ENCODE assay signal across 30 cellular contexts in the genomic region with DNA sequence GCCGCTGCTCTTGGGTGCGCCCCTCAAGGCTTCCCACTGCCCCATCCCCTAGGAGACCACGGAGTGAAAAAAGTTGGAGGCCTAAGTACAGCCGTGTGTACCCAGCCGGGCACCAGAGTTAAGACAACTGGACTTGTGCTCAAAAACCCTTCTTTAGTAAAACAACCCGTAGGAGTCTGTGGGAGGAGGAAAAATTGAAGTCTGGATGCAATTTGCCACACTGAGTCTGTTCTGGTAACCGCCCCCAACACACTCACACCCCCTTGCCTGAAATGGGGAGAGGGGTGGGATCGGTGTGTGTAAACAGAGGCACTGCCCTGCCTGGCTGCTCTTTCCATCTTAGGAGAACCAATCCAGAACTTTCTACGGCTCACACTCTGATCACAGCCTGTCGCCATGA.
"Had no signal": no experiment of that assay in that cellular context is flagged by ENCODE, and none has a peak within 500 bp of the region (broad histone marks: within the 10 kb centered on the region; RNA-seq: fewer than 3 reads in every experiment).

No MANE protein-coding gene starts in this region.

- H3K9me3 Mint-ChIP-seq: activated B cell treated with CpG ODN at 0.5 μM for 24 hours; activated naive CD4-positive, alpha-beta T cell treated with anti-CD3 and anti-CD28 coated beads for 36 hours; activated naive CD4-positive, alpha-beta T cell treated with anti-CD3 and anti-CD28 coated beads, Interleukin-2, amount 50 U/mL, for 24 hours; activated naive CD8-positive, alpha-beta T cell treated with anti-CD3 and anti-CD28 coated beads for 36 hours; activated naive CD8-positive, alpha-beta T cell treated with anti-CD3 and anti-CD28 coated beads, Interleukin-2, amount 50 U/mL, for 24 hours; activated T-helper 1 cell treated with anti-CD3 and anti-CD28 coated beads, Interleukin-12 subunit alpha, Interleukin-12 subunit beta, Interleukin-2, Interleukin-4 antibody, amounts not matched to agents 30 ng/mL and 10 ng/mL and 1 ng/mL, durations not matched to agents 14 hours and 24 hours and 36 hours; activated T-helper 2 cell treated with anti-CD3 and anti-CD28 coated beads, Interferon-gamma antibody, Interleukin-2, Interleukin-4, amounts not matched to agents 10 μg/mL and 5 μg/mL and 100 μg/mL, durations not matched to agents 14 hours and 24 hours and 36 hours; T-helper 2 cell treated with Interferon-gamma antibody and Interleukin-4, amounts not matched to agents 5 μg/mL and 100 μg/mL, for 36 hours had no signal

- H3K4me1 ChIP-seq: adrenal gland, body of pancreas had no signal

- H3K36me3 Mint-ChIP-seq: activated CD8-positive, alpha-beta memory T cell treated with anti-CD3 and anti-CD28 coated beads, Interleukin-2, amount 10 ng/mL, durations not matched to agents 7 days and 5 days; activated naive CD4-positive, alpha-beta T cell treated with anti-CD3 and anti-CD28 coated beads, Interleukin-2, amount 50 U/mL, for 24 hours; activated naive CD8-positive, alpha-beta T cell treated with anti-CD3 and anti-CD28 coated beads for 36 hours had no signal

- H3K4me3 ChIP-seq: adrenal gland, body of pancreas, colonic mucosa had no signal

- H3K4me3 Mint-ChIP-seq: activated B cell treated with CpG ODN at 0.5 μM for 24 hours; activated CD8-positive, alpha-beta memory T cell treated with anti-CD3 and anti-CD28 coated beads, Interleukin-2, amount 10 ng/mL, durations not matched to agents 7 days and 5 days; activated CD8-positive, alpha-beta T cell treated with anti-CD3 and anti-CD28 coated beads, Interleukin-2, amount 10 ng/mL, durations not matched to agents 7 days and 5 days; activated naive CD4-positive, alpha-beta T cell treated with anti-CD3 and anti-CD28 coated beads for 36 hours; activated naive CD4-positive, alpha-beta T cell treated with anti-CD3 and anti-CD28 coated beads, Interleukin-2, amount 50 U/mL, for 24 hours; activated naive CD8-positive, alpha-beta T cell treated with anti-CD3 and anti-CD28 coated beads for 36 hours; activated naive CD8-positive, alpha-beta T cell treated with anti-CD3 and anti-CD28 coated beads, Interleukin-2, amount 50 U/mL, for 24 hours; activated T-helper 1 cell treated with anti-CD3 and anti-CD28 coated beads, Interleukin-12 subunit alpha, Interleukin-12 subunit beta, Interleukin-2, Interleukin-4 antibody, amounts not matched to agents 30 ng/mL and 10 ng/mL and 1 ng/mL, durations not matched to agents 14 hours and 24 hours and 36 hours; T-helper 17 cell; T-helper 2 cell treated with Interferon-gamma antibody and Interleukin-4, amounts not matched to agents 5 μg/mL and 100 μg/mL, for 36 hours had no signal

- H3K4me1 Mint-ChIP-seq: activated naive CD4-positive, alpha-beta T cell treated with anti-CD3 and anti-CD28 coated beads, Interleukin-2, amount 50 U/mL, for 24 hours; activated naive CD8-positive, alpha-beta T cell treated with anti-CD3 and anti-CD28 coated beads, Interleukin-2, amount 50 U/mL, for 24 hours; T-helper 17 cell had no signal

- H3K36me3 ChIP-seq: adrenal gland, colonic mucosa, WERI-Rb-1 had no signal

- H3K27ac Mint-ChIP-seq: activated B cell treated with CpG ODN at 0.5 μM for 24 hours; activated CD8-positive, alpha-beta memory T cell treated with anti-CD3 and anti-CD28 coated beads, Interleukin-2, amount 10 ng/mL, durations not matched to agents 7 days and 5 days; activated CD8-positive, alpha-beta T cell treated with anti-CD3 and anti-CD28 coated beads, Interleukin-2, amount 10 ng/mL, durations not matched to agents 7 days and 5 days; activated naive CD4-positive, alpha-beta T cell treated with anti-CD3 and anti-CD28 coated beads for 36 hours; activated naive CD4-positive, alpha-beta T cell treated with anti-CD3 and anti-CD28 coated beads, Interleukin-2, amount 50 U/mL, for 24 hours; activated naive CD8-positive, alpha-beta T cell treated with anti-CD3 and anti-CD28 coated beads for 36 hours; activated naive CD8-positive, alpha-beta T cell treated with anti-CD3 and anti-CD28 coated beads, Interleukin-2, amount 50 U/mL, for 24 hours; activated T-helper 1 cell treated with anti-CD3 and anti-CD28 coated beads, Interleukin-12 subunit alpha, Interleukin-12 subunit beta, Interleukin-2, Interleukin-4 antibody, amounts not matched to agents 30 ng/mL and 10 ng/mL and 1 ng/mL, durations not matched to agents 14 hours and 24 hours and 36 hours; activated T-helper 2 cell treated with anti-CD3 and anti-CD28 coated beads, Interferon-gamma antibody, Interleukin-2, Interleukin-4, amounts not matched to agents 10 μg/mL and 5 μg/mL and 100 μg/mL, durations not matched to agents 14 hours and 24 hours and 36 hours; T-helper 17 cell; T-helper 2 cell treated with Interferon-gamma antibody and Interleukin-4, amounts not matched to agents 5 μg/mL and 100 μg/mL, for 36 hours had no signal

- H3K27me3 Mint-ChIP-seq: activated B cell treated with CpG ODN at 0.5 μM for 24 hours; activated naive CD4-positive, alpha-beta T cell treated with anti-CD3 and anti-CD28 coated beads, Interleukin-2, amount 50 U/mL, for 24 hours; activated naive CD8-positive, alpha-beta T cell treated with anti-CD3 and anti-CD28 coated beads for 36 hours; activated naive CD8-positive, alpha-beta T cell treated with anti-CD3 and anti-CD28 coated beads, Interleukin-2, amount 50 U/mL, for 24 hours had no signal

- H3K27me3 ChIP-seq: adrenal gland, body of pancreas, colonic mucosa had no signal

- H3K9me3 ChIP-seq: adrenal gland, body of pancreas, colonic mucosa had no signal

- DNase-seq: activated B cell treated with CpG ODN at 0.5 μM for 24 hours; activated CD4-positive, alpha-beta T cell treated with anti-CD3 and anti-CD28 coated beads for 48 hours; activated CD4-positive, alpha-beta T cell treated with anti-CD3 and anti-CD28 coated beads, Interleukin-2, amount 50 U/mL, for 1 hour; activated CD4-positive, alpha-beta T cell treated with anti-CD3 and anti-CD28 coated beads, Interleukin-2, amount 50 U/mL, for 48 hours; activated CD8-positive, alpha-beta memory T cell treated with anti-CD3 and anti-CD28 coated beads, Interleukin-2, amount 10 ng/mL, durations not matched to agents 7 days and 5 days; activated CD8-positive, alpha-beta memory T cell treated with anti-CD3 and anti-CD28 coated beads, Interleukin-2, amount 50 U/mL, for 4 hours; activated CD8-positive, alpha-beta T cell treated with anti-CD3 and anti-CD28 coated beads, Interleukin-2, amount 10 ng/mL, durations not matched to agents 7 days and 5 days; activated effector memory CD4-positive, alpha-beta T cell treated with anti-CD3 and anti-CD28 coated beads, Interleukin-2, amount 50 U/mL, for 16 hours; activated naive CD4-positive, alpha-beta T cell treated with anti-CD3 and anti-CD28 coated beads for 36 hours; activated naive CD8-positive, alpha-beta T cell treated with anti-CD3 and anti-CD28 coated beads for 36 hours; activated naive CD8-positive, alpha-beta T cell treated with anti-CD3 and anti-CD28 coated beads, Interleukin-2, amount 50 U/mL, for 24 hours; activated T-cell treated with anti-CD3 and anti-CD28 coated beads, Interleukin-2, amount 50 U/mL, for 1 hour; activated T-cell treated with anti-CD3 and anti-CD28 coated beads, Interleukin-2, amount 50 U/mL, for 48 hours; adrenal gland; amygdala; aorta; body of pancreas; central memory CD4-positive, alpha-beta T cell; cerebellar nuclear complex; colonic mucosa; effector CD8-positive, alpha-beta T cell; foreskin fibroblast; T-helper 1 cell; T-helper 17 cell; T1000; WERI-Rb-1 had no signal
